In genomic region chr10:101489355-101489754, GRCh38 we compare ENCODE assay signal across 12 cellular contexts.
DNase-seq lines count a peak whose midpoint lies in the region; TF ChIP-seq lines count a peak whose summit lies in the region.
"Had no signal": no experiment of that assay in that cellular context is flagged by ENCODE, and none has a peak within 500 bp of the region (broad histone marks: within the 10 kb centered on the region; RNA-seq: fewer than 3 reads in every experiment).

No MANE protein-coding gene starts in this region.

- TF ChIP-seq CTCF in type B pancreatic cell (conservative IDR thresholded peaks at IDR 0.05) = no peak

- H3K27me3 Mint-ChIP-seq in type B pancreatic cell = peaks cover 50% of the 10 kb centered on the region

- no peak overlapping the region for H3K4me3 Mint-ChIP-seq in type B pancreatic cell

- no peak overlapping the region for H3K27ac Mint-ChIP-seq in type B pancreatic cell

- TF ChIP-seq RAD21 in Ishikawa (IDR thresholded peaks at IDR 0.05; ENCODE audit: low read depth) = no peak

- H3K4me1 Mint-ChIP-seq in type B pancreatic cell (ENCODE audit: unreplicated experiment) = peaks cover 26% of the 10 kb centered on the region

- no peaks in the 10 kb centered on the region for H3K9me3 Mint-ChIP-seq in type B pancreatic cell

- DNase-seq in DMS53 (lab: John Stamatoyannopoulos, UW) (peak; percentile 82), NCI-H526 (lab: John Stamatoyannopoulos, UW) (peak; percentile 72), dedifferentiated amniotic fluid mesenchymal stem cell (ENCODE audit: extremely low spot score) (peak; percentile 22), type B pancreatic cell (ENCODE audit: extremely low spot score, unreplicated experiment) (no peak), glomerular visceral epithelial cell (ENCODE audit: extremely low spot score) (no peak), HUDEP-2 (lab: John Stamatoyannopoulos, UW; ENCODE audit: unreplicated experiment in 76 of 76) (no peak), substantia nigra (lab: John Stamatoyannopoulos, UW) (no peak)
- DNase-seq: left ventricle myocardium superior, MG63 had no signal

- TF ChIP-seq EP300 in Ishikawa (IDR thresholded peaks at IDR 0.05; ENCODE audit: borderline replicate concordance) = no peak

- no peak overlapping the region for H3K27ac ChIP-seq in substantia nigra (ENCODE audit: low read depth, low read length, poor library complexity, severe bottlenecking)
- H3K27ac ChIP-seq: C4-2B, thoracic aorta had no signal

- H3K36me3 Mint-ChIP-seq in type B pancreatic cell = no peaks in the 10 kb centered on the region

TF ChIP-seq in Ishikawa, 13 proteins besides CTCF, POLR2A, EP300 and RAD21:
- TF ChIP-seq FOXM1 (IDR thresholded peaks at IDR 0.05; ENCODE audit: borderline replicate concordance, low read depth) = no peak
- TF ChIP-seq, protein P1, sequence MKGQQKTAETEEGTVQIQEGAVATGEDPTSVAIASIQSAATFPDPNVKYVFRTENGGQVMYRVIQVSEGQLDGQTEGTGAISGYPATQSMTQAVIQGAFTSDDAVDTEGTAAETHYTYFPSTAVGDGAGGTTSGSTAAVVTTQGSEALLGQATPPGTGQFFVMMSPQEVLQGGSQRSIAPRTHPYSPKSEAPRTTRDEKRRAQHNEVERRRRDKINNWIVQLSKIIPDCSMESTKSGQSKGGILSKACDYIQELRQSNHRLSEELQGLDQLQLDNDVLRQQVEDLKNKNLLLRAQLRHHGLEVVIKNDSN (IDR thresholded peaks at IDR 0.05) = peak; percentile 46; the same call in 1 of the 2 replicates
- no peak for TF ChIP-seq MAX (IDR thresholded peaks at IDR 0.05)
- TF ChIP-seq CEBPB (IDR thresholded peaks at IDR 0.05) = peak; percentile 65; the same call in 1 of the 2 replicates

Comparison
In these comparisons a context has a peak if more than half of its experiments do, and no peak if none do; other contexts are left out.
1. DNase-seq: peak in DMS53 (single experiment), NCI-H526 (2 of 2) and dedifferentiated amniotic fluid mesenchymal stem cell (single experiment); none in type B pancreatic cell (single experiment), glomerular visceral epithelial cell (single experiment), HUDEP-2 (0 of 76) and substantia nigra (0 of 49).